2 cellular contexts compared by ENCODE assay signal in genomic region chr11:96794152-96794551, GRCh38.
TF ChIP-seq lines count a peak whose summit lies in the region.

No MANE protein-coding gene starts in this region.

TF ChIP-seq in HepG2, 621 proteins besides CTCF, POLR2A, EP300 and RAD21:
- TF ChIP-seq MTF1 (CRISPR knock-in tag; IDR thresholded peaks at IDR 0.05): no peak
- no peak for TF ChIP-seq ZNF24 (IDR thresholded peaks at IDR 0.05)
- TF ChIP-seq MAFG (CRISPR knock-in tag; IDR thresholded peaks at IDR 0.05): no peak
- no peak for TF ChIP-seq KAT2B (IDR thresholded peaks at IDR 0.05; ENCODE audit: borderline replicate concordance, low read depth, low read length)
- no peak for TF ChIP-seq PBX2 (CRISPR knock-in tag; IDR thresholded peaks at IDR 0.05)
- TF ChIP-seq ZNF574 (CRISPR knock-in tag; IDR thresholded peaks at IDR 0.05): no peak
- no peak for TF ChIP-seq ZNF510 (CRISPR knock-in tag; IDR thresholded peaks at IDR 0.05; ENCODE audit: low read depth)
- TF ChIP-seq ATF7 (IDR thresholded peaks at IDR 0.05): no peak
- no peak for TF ChIP-seq ATF7 (CRISPR knock-in tag; IDR thresholded peaks at IDR 0.05)
- TF ChIP-seq ZNF660 (CRISPR knock-in tag; IDR thresholded peaks at IDR 0.05; ENCODE audit: borderline replicate concordance, low read depth): no peak
- TF ChIP-seq MAFK (conservative IDR thresholded peaks at IDR 0.05 in 1 of 2, IDR thresholded peaks at IDR 0.05 in 1 of 2; ENCODE audit: low read length in 2 of 2): no peak
- no peak for TF ChIP-seq NFAT5 (CRISPR knock-in tag; IDR thresholded peaks at IDR 0.05)

TF ChIP-seq in IMR-90, 13 proteins besides CTCF, POLR2A, EP300 and RAD21:
- TF ChIP-seq RFX5 (IDR thresholded peaks at IDR 0.05; ENCODE audit: low read depth, low read length) (no peak), USF2 (IDR thresholded peaks at IDR 0.05; ENCODE audit: low read depth, low read length) (no peak), SMC3 (IDR thresholded peaks at IDR 0.05; ENCODE audit: low read depth, low read length) (no peak), ELK1 (IDR thresholded peaks at IDR 0.05; ENCODE audit: borderline replicate concordance, low read depth, low read length) (no peak), BHLHE40 (IDR thresholded peaks at IDR 0.05; ENCODE audit: low read depth, low read length) (no peak), FOS (IDR thresholded peaks at IDR 0.05; ENCODE audit: low read depth, low read length) (no peak), MXI1 (IDR thresholded peaks at IDR 0.05; ENCODE audit: borderline replicate concordance, low read depth, low read length) (no peak), RCOR1 (IDR thresholded peaks at IDR 0.05; ENCODE audit: insufficient replicate concordance, low read length) (no peak), CHD1 (IDR thresholded peaks at IDR 0.05; ENCODE audit: low read depth, low read length) (no peak), MAFK (IDR thresholded peaks at IDR 0.05; ENCODE audit: low read depth, low read length) (no peak), MAZ (IDR thresholded peaks at IDR 0.05; ENCODE audit: borderline replicate concordance, low read depth, low read length) (no peak), NFE2L2 (IDR thresholded peaks at IDR 0.05; ENCODE audit: low read depth, low read length) (no peak), CEBPB (IDR thresholded peaks at IDR 0.05; ENCODE audit: low read depth, low read length) (no peak)
